30 cellular contexts compared by ENCODE assay signal in the genomic region with DNA sequence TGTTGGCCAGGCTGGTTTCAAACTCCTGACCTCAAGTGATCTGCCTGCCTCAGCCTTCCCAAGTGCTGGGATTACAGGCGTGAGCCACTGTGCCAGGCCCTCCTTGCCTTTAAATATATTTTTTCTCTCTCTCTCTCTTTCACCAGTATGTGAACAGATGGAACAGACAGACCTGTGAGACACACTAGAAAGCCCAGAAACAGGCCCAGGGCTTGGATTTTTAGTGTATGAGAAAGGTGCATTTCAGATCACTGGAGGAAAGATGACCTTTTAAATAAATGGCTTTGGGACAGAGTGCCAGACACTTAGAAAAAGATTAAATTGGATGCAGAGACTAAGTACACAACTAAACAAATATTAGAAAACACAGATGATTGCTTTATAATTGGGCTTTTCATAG. TPM values are rescaled to one million over a fixed set of nuclear protein-coding genes. Genes with fewer than 3 reads are reported as not detected.
"Had no signal": no experiment of that assay in that cellular context is flagged by ENCODE, and none has a peak within 500 bp of the region (broad histone marks: within the 10 kb centered on the region; RNA-seq: fewer than 3 reads in every experiment).

No MANE protein-coding gene starts in this region.

- H3K27ac Mint-ChIP-seq: activated CD4-positive, alpha-beta memory T cell treated with anti-CD3 and anti-CD28 coated beads, Interleukin-2, amount 10 ng/mL, durations not matched to agents 7 days and 5 days; activated CD4-positive, alpha-beta T cell treated with anti-CD3 and anti-CD28 coated beads for 36 hours; activated CD4-positive, alpha-beta T cell treated with anti-CD3 and anti-CD28 coated beads, Interleukin-2, amount 10 ng/mL, durations not matched to agents 7 days and 5 days; activated naive CD4-positive, alpha-beta T cell treated with anti-CD3 and anti-CD28 coated beads, Interleukin-2, amount 10 ng/mL, durations not matched to agents 7 days and 5 days; activated naive CD4-positive, alpha-beta T cell treated with anti-CD3 and anti-CD28 coated beads, Interleukin-2, amount 50 U/mL, for 72 hours; activated naive CD8-positive, alpha-beta T cell treated with anti-CD3 and anti-CD28 coated beads, Interleukin-2, amount 10 ng/mL, durations not matched to agents 7 days and 5 days; activated T-cell treated with anti-CD3 and anti-CD28 coated beads, Interleukin-2, amount 50 U/mL, for 24 hours; activated T-cell treated with anti-CD3 and anti-CD28 coated beads, Interleukin-2, amount 50 U/mL, for 72 hours; effector memory CD8-positive, alpha-beta T cell; T-helper 17 cell; T-helper 2 cell treated with Interferon-gamma antibody and Interleukin-4, amounts not matched to agents 5 μg/mL and 100 μg/mL, for 36 hours had no signal

- H3K4me1 Mint-ChIP-seq: activated naive CD8-positive, alpha-beta T cell treated with anti-CD3 and anti-CD28 coated beads, Interleukin-2, amount 10 ng/mL, durations not matched to agents 7 days and 5 days had no signal

- H3K4me3 ChIP-seq: esophagus muscularis mucosa, gastrocnemius medialis, heart right ventricle, hepatocyte had no signal

- H3K27ac ChIP-seq: esophagus muscularis mucosa, foreskin keratinocyte, gastrocnemius medialis, heart right ventricle, hepatocyte had no signal

- ATAC-seq: activated CD4-positive, alpha-beta T cell treated with anti-CD3 and anti-CD28 coated beads for 36 hours; activated naive CD4-positive, alpha-beta T cell treated with anti-CD3 and anti-CD28 coated beads, Interleukin-2, amount 50 U/mL, for 72 hours; activated T-cell treated with anti-CD3 and anti-CD28 coated beads, Interleukin-2, amount 50 U/mL, for 72 hours; effector memory CD8-positive, alpha-beta T cell; foreskin keratinocyte; gastrocnemius medialis; heart right ventricle; T-helper 17 cell had no signal

- H3K4me3 Mint-ChIP-seq: activated CD4-positive, alpha-beta memory T cell treated with anti-CD3 and anti-CD28 coated beads, Interleukin-2, amount 10 ng/mL, durations not matched to agents 7 days and 5 days; activated CD4-positive, alpha-beta T cell treated with anti-CD3 and anti-CD28 coated beads for 36 hours; activated CD4-positive, alpha-beta T cell treated with anti-CD3 and anti-CD28 coated beads, Interleukin-2, amount 10 ng/mL, durations not matched to agents 7 days and 5 days; activated naive CD4-positive, alpha-beta T cell treated with anti-CD3 and anti-CD28 coated beads, Interleukin-2, amount 10 ng/mL, durations not matched to agents 7 days and 5 days; activated naive CD8-positive, alpha-beta T cell treated with anti-CD3 and anti-CD28 coated beads, Interleukin-2, amount 10 ng/mL, durations not matched to agents 7 days and 5 days; activated T-cell treated with anti-CD3 and anti-CD28 coated beads, Interleukin-2, amount 50 U/mL, for 24 hours; T-helper 17 cell; T-helper 2 cell treated with Interferon-gamma antibody and Interleukin-4, amounts not matched to agents 5 μg/mL and 100 μg/mL, for 36 hours had no signal

- H3K9me3 ChIP-seq: esophagus muscularis mucosa, gastrocnemius medialis, heart right ventricle had no signal

- H3K4me1 ChIP-seq: foreskin keratinocyte, gastrocnemius medialis had no signal

- H3K36me3 ChIP-seq: esophagus muscularis mucosa, gastrocnemius medialis, heart right ventricle had no signal

- H3K9me3 Mint-ChIP-seq: activated CD4-positive, alpha-beta memory T cell treated with anti-CD3 and anti-CD28 coated beads, Interleukin-2, amount 10 ng/mL, durations not matched to agents 7 days and 5 days; activated CD4-positive, alpha-beta T cell treated with anti-CD3 and anti-CD28 coated beads, Interleukin-2, amount 10 ng/mL, durations not matched to agents 7 days and 5 days; activated naive CD4-positive, alpha-beta T cell treated with anti-CD3 and anti-CD28 coated beads, Interleukin-2, amount 10 ng/mL, durations not matched to agents 7 days and 5 days; activated naive CD4-positive, alpha-beta T cell treated with anti-CD3 and anti-CD28 coated beads, Interleukin-2, amount 50 U/mL, for 72 hours; activated naive CD8-positive, alpha-beta T cell treated with anti-CD3 and anti-CD28 coated beads, Interleukin-2, amount 10 ng/mL, durations not matched to agents 7 days and 5 days; activated T-cell treated with anti-CD3 and anti-CD28 coated beads, Interleukin-2, amount 50 U/mL, for 24 hours; activated T-cell treated with anti-CD3 and anti-CD28 coated beads, Interleukin-2, amount 50 U/mL, for 72 hours; effector memory CD8-positive, alpha-beta T cell; T-helper 2 cell treated with Interferon-gamma antibody and Interleukin-4, amounts not matched to agents 5 μg/mL and 100 μg/mL, for 36 hours had no signal

- DNase-seq: activated CD4-positive, alpha-beta memory T cell treated with anti-CD3 and anti-CD28 coated beads, Interleukin-2, amount 10 ng/mL, durations not matched to agents 7 days and 5 days; activated CD4-positive, alpha-beta T cell treated with anti-CD3 and anti-CD28 coated beads for 36 hours; activated CD4-positive, alpha-beta T cell treated with anti-CD3 and anti-CD28 coated beads, Interleukin-2, amount 10 ng/mL, durations not matched to agents 7 days and 5 days; activated CD4-positive, alpha-beta T cell treated with anti-CD3 and anti-CD28 coated beads, Interleukin-2, amount 50 U/mL, for 4 hours; activated CD4-positive, CD25-positive, alpha-beta regulatory T cell; activated CD4-positive, CD25-positive, alpha-beta regulatory T cell treated with anti-CD3 and anti-CD28 coated beads, Interleukin-2, amount 50 U/mL, for 72 hours; activated CD8-positive, alpha-beta memory T cell treated with anti-CD3 and anti-CD28 coated beads, Interleukin-2, amount 50 U/mL, for 48 hours; activated gamma-delta T cell; activated naive CD4-positive, alpha-beta T cell; activated naive CD4-positive, alpha-beta T cell treated with anti-CD3 and anti-CD28 coated beads, Interleukin-2, amount 10 ng/mL, durations not matched to agents 7 days and 5 days; activated naive CD8-positive, alpha-beta T cell treated with anti-CD3 and anti-CD28 coated beads, Interleukin-2, amount 10 ng/mL, durations not matched to agents 7 days and 5 days; activated T-cell treated with anti-CD3 and anti-CD28 coated beads for 4 hours; activated T-cell treated with anti-CD3 and anti-CD28 coated beads, Interleukin-2, amount 50 U/mL, for 24 hours; activated T-cell treated with anti-CD3 and anti-CD28 coated beads, Interleukin-2, amount 50 U/mL, for 72 hours; anterior cingulate cortex; cortex of kidney; dermis blood vessel endothelial cell; effector CD4-positive, alpha-beta T cell; effector memory CD8-positive, alpha-beta T cell; erythroblast; foreskin keratinocyte; gastrocnemius medialis; heart right ventricle; T-helper 17 cell; T1000 had no signal

- H3K36me3 Mint-ChIP-seq: activated naive CD4-positive, alpha-beta T cell treated with anti-CD3 and anti-CD28 coated beads, Interleukin-2, amount 10 ng/mL, durations not matched to agents 7 days and 5 days; activated naive CD8-positive, alpha-beta T cell treated with anti-CD3 and anti-CD28 coated beads, Interleukin-2, amount 10 ng/mL, durations not matched to agents 7 days and 5 days had no signal

RNA-seq across cellular contexts. Expression of a gene that starts 3.1 kb away (rescaled TPM):
- total RNA-seq: activated CD4-positive, alpha-beta memory T cell treated with anti-CD3 and anti-CD28 coated beads, Interleukin-2, amount 10 ng/mL, durations not matched to agents 7 days and 5 days; activated CD4-positive, alpha-beta T cell treated with anti-CD3 and anti-CD28 coated beads for 36 hours; activated CD4-positive, alpha-beta T cell treated with anti-CD3 and anti-CD28 coated beads, Interleukin-2, amount 10 ng/mL, durations not matched to agents 7 days and 5 days; activated naive CD4-positive, alpha-beta T cell treated with anti-CD3 and anti-CD28 coated beads, Interleukin-2, amount 50 U/mL, for 72 hours; activated naive CD8-positive, alpha-beta T cell treated with anti-CD3 and anti-CD28 coated beads, Interleukin-2, amount 10 ng/mL, durations not matched to agents 7 days and 5 days; activated T-cell treated with anti-CD3 and anti-CD28 coated beads, Interleukin-2, amount 50 U/mL, for 72 hours; chondrocyte; dermis blood vessel endothelial cell; foreskin keratinocyte; gastrocnemius medialis; hepatocyte; T-helper 17 cell had no signal
- polyA plus RNA-seq: foreskin keratinocyte, hepatocyte had no signal
